ENCODE assay signal across 2 cellular contexts in genomic region chrX:70924294-70924693, GRCh38.
TF ChIP-seq lines count a peak whose summit lies in the region.

No MANE protein-coding gene starts in this region.

TF ChIP-seq in H1, 55 proteins besides CTCF, POLR2A, EP300 and RAD21:
- no peak for TF ChIP-seq SP4 (IDR thresholded peaks at IDR 0.05; ENCODE audit: low read length)
- no peak for TF ChIP-seq POLR2AphosphoS5 (IDR thresholded peaks at IDR 0.05; ENCODE audit: low read depth, low read length)
- no peak for TF ChIP-seq SIRT6 (IDR thresholded peaks at IDR 0.05; ENCODE audit: low read length)
- no peak for TF ChIP-seq SIX5 (IDR thresholded peaks at IDR 0.05; ENCODE audit: low read depth, low read length)
- TF ChIP-seq TCF12 (IDR thresholded peaks at IDR 0.05; ENCODE audit: low read depth, low read length) = no peak
- TF ChIP-seq SAP30 (IDR thresholded peaks at IDR 0.05; ENCODE audit: insufficient read depth, insufficient replicate concordance, low read length) = no peak
- TF ChIP-seq FOSL1 (IDR thresholded peaks at IDR 0.05; ENCODE audit: insufficient read depth, low read depth, low read length) = no peak
- no peak for TF ChIP-seq SRF (IDR thresholded peaks at IDR 0.05; ENCODE audit: low read depth, low read length)
- TF ChIP-seq JUN (IDR thresholded peaks at IDR 0.05; ENCODE audit: low read depth, low read length) = no peak
- TF ChIP-seq RBBP5 (IDR thresholded peaks at IDR 0.05; ENCODE audit: borderline replicate concordance, low read depth, low read length) = no peak
- TF ChIP-seq ASH2L (IDR thresholded peaks at IDR 0.05; ENCODE audit: low read length) = no peak
- TF ChIP-seq NRF1 (IDR thresholded peaks at IDR 0.05; ENCODE audit: low read depth, low read length) = no peak

TF ChIP-seq in SK-N-SH, 30 proteins besides CTCF, POLR2A, EP300 and RAD21:
- TF ChIP-seq POLR2AphosphoS5 (IDR thresholded peaks at IDR 0.05; ENCODE audit: low read depth, low read length) = no peak
- no peak for TF ChIP-seq RCOR1 (IDR thresholded peaks at IDR 0.05; ENCODE audit: low read length)
- TF ChIP-seq FOSL2 (IDR thresholded peaks at IDR 0.05; ENCODE audit: borderline replicate concordance, low read depth) = no peak
- TF ChIP-seq SMC3 (IDR thresholded peaks at IDR 0.05; ENCODE audit: low read depth, low read length) = no peak
- TF ChIP-seq EZH2phosphoT487 (IDR thresholded peaks at IDR 0.05; ENCODE audit: borderline replicate concordance, low read depth) = no peak
- no peak for TF ChIP-seq MEF2A (IDR thresholded peaks at IDR 0.05; ENCODE audit: borderline replicate concordance, low read depth)
- TF ChIP-seq GABPA (IDR thresholded peaks at IDR 0.05; ENCODE audit: low read depth) = no peak
- TF ChIP-seq NRF1 (IDR thresholded peaks at IDR 0.05; ENCODE audit: low read depth, low read length) = no peak
- no peak for TF ChIP-seq PBX3 (IDR thresholded peaks at IDR 0.05)
- no peak for TF ChIP-seq CHD2 (IDR thresholded peaks at IDR 0.05; ENCODE audit: low read length, partially characterized antibody)
- TF ChIP-seq YY1 (IDR thresholded peaks at IDR 0.05; ENCODE audit: low read depth) = no peak
- TF ChIP-seq ELF1 (IDR thresholded peaks at IDR 0.05) = no peak
- TF ChIP-seq TEAD4 (IDR thresholded peaks at IDR 0.05; ENCODE audit: borderline replicate concordance, insufficient read depth) = no peak
